ENCODE assay signal across 18 cellular contexts in the genomic region with DNA sequence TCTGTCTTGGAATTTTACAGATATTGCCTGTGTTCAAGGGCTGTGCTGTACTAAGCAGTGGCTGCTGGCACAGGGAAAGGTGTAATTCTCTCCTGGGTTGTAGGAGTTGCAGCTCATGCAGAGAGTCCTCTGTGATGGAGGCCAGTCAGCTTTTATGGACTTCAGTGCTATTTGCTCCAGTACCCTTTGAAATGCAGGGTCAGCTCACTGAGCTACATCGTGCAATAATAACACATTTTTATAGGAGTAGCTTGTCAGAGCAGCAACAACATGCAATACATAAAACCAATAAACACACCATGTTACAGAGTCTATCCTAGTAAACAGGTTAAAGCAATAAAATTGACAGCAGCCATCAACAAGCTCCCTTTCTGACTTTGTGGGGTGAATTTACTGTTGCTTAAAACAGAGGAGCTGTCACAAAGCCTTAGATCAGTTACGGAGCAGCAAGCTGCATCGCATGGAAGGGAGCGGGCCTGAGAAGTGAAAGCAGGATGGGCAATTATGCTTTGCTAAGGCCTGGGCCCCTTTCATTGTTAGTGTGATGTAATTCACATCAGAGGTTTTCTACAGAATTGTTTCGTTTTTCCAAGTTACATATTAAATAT. TPM values are rescaled to one million over a fixed set of nuclear protein-coding genes. Genes with fewer than 3 reads are reported as not detected.
"Had no signal": no experiment of that assay in that cellular context is flagged by ENCODE, and none has a peak within 500 bp of the region (broad histone marks: within the 10 kb centered on the region; RNA-seq: fewer than 3 reads in every experiment).

No MANE protein-coding gene starts in this region.

- H3K36me3 ChIP-seq: colonic mucosa, esophagus muscularis mucosa, ovary had no signal

- H3K4me3 ChIP-seq: colonic mucosa, esophagus muscularis mucosa, hepatocyte, left lung, ovary had no signal

- H3K4me2 ChIP-seq: hepatocyte had no signal

- H3K27me3 Mint-ChIP-seq: activated CD4-positive, alpha-beta memory T cell treated with anti-CD3 and anti-CD28 coated beads for 36 hours; activated CD4-positive, alpha-beta T cell treated with anti-CD3 and anti-CD28 coated beads for 36 hours had no signal

- H3K9me3 ChIP-seq: colonic mucosa, esophagus muscularis mucosa, ovary had no signal

- H2AFZ ChIP-seq: hepatocyte had no signal

- H3K4me1 ChIP-seq: colonic mucosa had no signal

- DNase-seq: activated CD4-positive, alpha-beta memory T cell treated with anti-CD3 and anti-CD28 coated beads for 36 hours; activated CD4-positive, alpha-beta T cell treated with anti-CD3 and anti-CD28 coated beads for 36 hours; activated CD8-positive, alpha-beta memory T cell treated with anti-CD3 and anti-CD28 coated beads, Interleukin-2, amount 50 U/mL, for 4 hours; activated gamma-delta T cell treated with Interleukin-2 at 50 U/mL for 16 hours; activated T-cell treated with anti-CD3 and anti-CD28 coated beads, Interleukin-2, amount 50 U/mL, for 48 hours; central memory CD4-positive, alpha-beta T cell; colonic mucosa; islet precursor cell; left lung; mammary epithelial cell; ovary; stimulated activated CD4-positive, alpha-beta T cell treated with anti-CD3 and anti-CD28 coated beads, Interleukin-12 subunit alpha, Interleukin-12 subunit beta, amount 100 ng/mL, for 4 hours; stimulated activated CD4-positive, alpha-beta T cell treated with anti-CD3 and anti-CD28 coated beads, Interleukin-2, amount 100 ng/mL, for 24 hours had no signal

- ATAC-seq: activated CD4-positive, alpha-beta T cell treated with anti-CD3 and anti-CD28 coated beads for 36 hours; left lung had no signal

- H3K27ac Mint-ChIP-seq: activated CD4-positive, alpha-beta memory T cell treated with anti-CD3 and anti-CD28 coated beads for 36 hours; activated CD4-positive, alpha-beta T cell treated with anti-CD3 and anti-CD28 coated beads for 36 hours had no signal

- H3K27me3 ChIP-seq: colonic mucosa, esophagus muscularis mucosa, hepatocyte, left lung, ovary had no signal

- H3K79me2 ChIP-seq: hepatocyte had no signal

- H3K27ac ChIP-seq: colonic mucosa, esophagus muscularis mucosa, hepatocyte, ovary had no signal

- H3K4me3 Mint-ChIP-seq: activated CD4-positive, alpha-beta memory T cell treated with anti-CD3 and anti-CD28 coated beads for 36 hours; activated CD4-positive, alpha-beta T cell treated with anti-CD3 and anti-CD28 coated beads for 36 hours had no signal

RNA-seq across cellular contexts. Expression of gene CD180, which starts 16.8 kb away (rescaled TPM):
- total RNA-seq: glomerular endothelial cell, pulmonary artery endothelial cell had no signal
- polyA plus RNA-seq: hepatocyte, neural cell had no signal
